Comparison of ENCODE assay signal across 15 cellular contexts in the genomic region with DNA sequence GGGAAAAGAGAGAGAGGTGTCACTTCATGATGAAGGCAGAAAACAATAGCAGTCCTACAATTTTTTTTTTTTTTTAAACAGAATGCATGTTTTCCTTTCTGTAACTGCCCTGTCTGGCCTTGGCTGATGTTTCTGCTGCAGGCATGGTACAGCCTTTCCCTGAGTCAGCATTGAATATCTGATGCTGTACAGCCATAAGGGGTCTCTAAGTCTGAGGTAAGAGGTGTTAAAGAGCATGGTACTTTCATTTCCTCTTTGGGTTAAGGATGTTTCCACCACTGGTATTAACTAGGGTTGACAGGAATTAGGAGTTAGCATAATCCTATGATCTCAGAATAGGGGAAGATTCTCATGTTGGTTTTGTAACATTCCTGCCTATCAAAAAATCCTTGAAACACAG.
DNase-seq lines count a peak whose midpoint lies in the region; ATAC-seq lines count a peak whose summit lies in the region.
"Had no signal": no experiment of that assay in that cellular context is flagged by ENCODE, and none has a peak within 500 bp of the region (broad histone marks: within the 10 kb centered on the region; RNA-seq: fewer than 3 reads in every experiment).

No MANE protein-coding gene starts in this region.

- ATAC-seq in GM18517 (IDR thresholded peaks at IDR 0.05; ENCODE audit: unreplicated experiment) (peak; percentile 72), GM21390 (IDR thresholded peaks at IDR 0.05; ENCODE audit: unreplicated experiment) (peak; percentile 78), HG03342 (IDR thresholded peaks at IDR 0.05; ENCODE audit: unreplicated experiment) (peak; percentile 85)
- ATAC-seq: activated T-cell treated with anti-CD3 and anti-CD28 coated beads, Interleukin-2, amount 50 U/mL, for 72 hours had no signal

- DNase-seq in germinal center (ENCODE audit: low spot score), result peak; percentile 20
- no peak for DNase-seq in putamen (ENCODE audit: low spot score)
- no peak for DNase-seq in NCI-H187 treated with DMSO at 0.1 percent for 48 hours (lab: John Stamatoyannopoulos, UW)
- no peak for DNase-seq in activated CD4-positive, alpha-beta T cell treated with anti-CD3 and anti-CD28 coated beads, Interleukin-2, amount 50 U/mL, for 48 hours
- DNase-seq in NCI-H2196 treated with DMSO at 0.1 percent for 48 hours (lab: John Stamatoyannopoulos, UW; ENCODE audit: unreplicated experiment), result no peak
- DNase-seq: activated T-cell treated with anti-CD3 and anti-CD28 coated beads, Interleukin-2, amount 50 U/mL, for 72 hours; brain microvascular endothelial cell; KG1; mesenchymal stem cell; NCI-H446; pancreas; stimulated activated naive CD4-positive, alpha-beta T cell treated with Interleukin-2 at 50 U/mL for 16 hours had no signal
